ENCODE assay signal across 19 cellular contexts in the genomic region with DNA sequence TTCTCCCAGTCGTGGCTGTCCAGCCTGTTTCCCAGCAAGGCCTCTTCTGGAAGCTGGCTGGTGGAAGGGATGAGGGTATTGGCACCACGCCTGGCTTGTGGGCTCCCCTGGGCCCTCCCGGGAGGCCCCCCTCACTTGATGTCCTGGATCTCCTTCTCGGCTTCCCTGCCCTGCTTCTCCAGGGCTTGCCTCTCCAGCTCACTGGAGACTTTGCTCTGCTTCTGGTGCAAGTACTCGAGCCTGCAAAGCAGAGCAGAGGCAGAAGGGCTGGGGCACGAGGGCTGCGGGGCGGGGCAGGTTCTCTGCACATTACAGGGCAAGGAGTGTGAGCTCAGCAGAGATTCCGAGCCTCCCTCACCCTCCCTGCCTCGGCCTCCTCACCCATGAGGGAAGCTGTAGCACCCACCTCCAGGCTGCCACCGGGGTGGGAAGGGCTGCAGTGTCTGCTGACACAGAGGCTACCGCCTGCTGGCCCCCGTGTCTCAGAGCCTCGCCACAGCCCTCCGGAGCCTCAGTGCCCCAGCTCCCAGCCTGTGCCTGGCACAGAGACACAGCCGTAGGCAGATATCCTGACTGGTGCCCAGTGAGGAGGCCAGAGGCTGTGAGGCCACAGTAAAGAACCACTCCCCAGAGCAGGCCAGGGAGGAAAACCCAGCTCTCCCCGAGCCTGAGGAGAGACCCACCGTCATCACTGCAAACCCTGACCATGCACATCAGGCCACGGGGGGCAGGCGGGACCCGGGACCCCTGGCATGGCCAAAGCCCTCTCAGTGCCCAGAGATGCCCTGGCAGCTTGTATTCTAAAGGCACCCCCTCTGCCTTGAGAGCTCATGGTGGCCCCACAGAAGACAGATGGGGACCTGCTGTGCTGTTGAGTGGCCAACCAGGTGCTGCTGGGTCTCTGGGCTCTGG. TPM values are rescaled to one million over a fixed set of nuclear protein-coding genes. Genes with fewer than 3 reads are reported as not detected.
DNase-seq lines count a peak whose midpoint lies in the region; ATAC-seq, FAIRE-seq and TF ChIP-seq lines count a peak whose summit lies in the region.
"Had no signal": no experiment of that assay in that cellular context is flagged by ENCODE, and none has a peak within 500 bp of the region (broad histone marks: within the 10 kb centered on the region; RNA-seq: fewer than 3 reads in every experiment).

No MANE protein-coding gene starts in this region.

- ATAC-seq in HepG2 (no peak), right lobe of liver (no peak), left lobe of liver (no peak)
- no peak for ATAC-seq in activated CD4-positive, alpha-beta T cell treated with anti-CD3 and anti-CD28 coated beads for 36 hours

- H3K4me3 ChIP-seq in HepG2 (replicated peaks in 1 of 3; ENCODE audit: insufficient read depth in 1 of 3, low read depth in 2 of 3, low read length in 3 of 3) (no peak overlapping the region), right lobe of liver (no peak overlapping the region), kidney (ENCODE audit: low read length in 2 of 2) (no peak overlapping the region), testis (no peak overlapping the region)

- intact Hi-C loops in HepG2 (cut with micrococcal nuclease; ENCODE audit: unreplicated experiment) (no loop called here), right lobe of liver (cut with DNase I) (no loop called here), kidney (cut with DNase I) (no loop called here), testis (cut with DNase I; ENCODE audit: low total_unique reads) (no loop called here)
- intact Hi-C loops in activated CD4-positive, alpha-beta T cell treated with anti-CD3 and anti-CD28 coated beads for 36 hours (cut with DNase I, micrococcal nuclease): no loop called here

- H3K4me1 ChIP-seq in HepG2 (ENCODE audit: insufficient read depth, low read length): no peaks in the 10 kb centered on the region; the same call in 1 of the 2 replicates
- H3K4me1 ChIP-seq in right lobe of liver: peaks cover 0 to 23% (median 10%) of the 10 kb centered on the region in 4 donors
- no peaks in the 10 kb centered on the region for H3K4me1 ChIP-seq in kidney (ENCODE audit: control insufficient read depth in 1 of 2, insufficient read depth in 1 of 2, low read depth in 1 of 2, low read length in 2 of 2)
- no peaks in the 10 kb centered on the region for H3K4me1 ChIP-seq in testis

- H3K27me3 ChIP-seq in HepG2 (ENCODE audit: control insufficient read depth in 1 of 2, insufficient read depth in 2 of 2, low read length in 2 of 2) (no peaks in the 10 kb centered on the region), right lobe of liver (no peaks in the 10 kb centered on the region), testis (no peaks in the 10 kb centered on the region)

- H4K20me1 ChIP-seq in HepG2 (ENCODE audit: insufficient read depth, low read length): 0 out of 2 replicates have a peak, but pooled peaks cover 2% of the 10 kb centered on the region

- TF ChIP-seq EP300 in HepG2 (IDR thresholded peaks at IDR 0.05; ENCODE audit: low read depth in 2 of 2, low read length in 2 of 2) (no peak), HepG2 (CRISPR knock-in tag; IDR thresholded peaks at IDR 0.05; ENCODE audit: borderline replicate concordance) (no peak)

- H3K9ac ChIP-seq in HepG2 (ENCODE audit: insufficient read depth, low read depth, low read length) (no peak overlapping the region), kidney (ENCODE audit: low read length in 2 of 2) (no peak overlapping the region)

- no peaks in the 10 kb centered on the region for H3K27me3 Mint-ChIP-seq in activated CD4-positive, alpha-beta T cell treated with anti-CD3 and anti-CD28 coated beads for 36 hours

- TF ChIP-seq POLR2A in HepG2 (IDR thresholded peaks at IDR 0.05; ENCODE audit: insufficient read depth in 1 of 2, low read depth in 2 of 2, low read length in 2 of 2) (no peak), right lobe of liver (IDR thresholded peaks at IDR 0.05) (no peak), testis (IDR thresholded peaks at IDR 0.05) (no peak)

- TF ChIP-seq RAD21 in HepG2 (CRISPR knock-in tag; IDR thresholded peaks at IDR 0.05): no peak

- no peak overlapping the region for H3K4me2 ChIP-seq in HepG2 (ENCODE audit: low read depth, low read length)

- no peak overlapping the region for H3K27ac Mint-ChIP-seq in activated CD4-positive, alpha-beta T cell treated with anti-CD3 and anti-CD28 coated beads for 36 hours
- H3K27ac Mint-ChIP-seq: HFFc6 had no signal

- H3K9me3 ChIP-seq in HepG2 (ENCODE audit: low read length) (no peaks in the 10 kb centered on the region), right lobe of liver (no peaks in the 10 kb centered on the region), kidney (ENCODE audit: control insufficient read depth in 1 of 2, low read length in 2 of 2) (no peaks in the 10 kb centered on the region), testis (no peaks in the 10 kb centered on the region)

- H3K4me3 Mint-ChIP-seq in activated CD4-positive, alpha-beta T cell treated with anti-CD3 and anti-CD28 coated beads for 36 hours: no peak overlapping the region
- H3K4me3 Mint-ChIP-seq: CD14-positive monocyte, HFFc6 had no signal

- H3K36me3 Mint-ChIP-seq in activated CD4-positive, alpha-beta T cell treated with anti-CD3 and anti-CD28 coated beads for 36 hours (ENCODE audit: low read depth): peaks cover 47% of the 10 kb centered on the region

- H3K27ac ChIP-seq in HepG2 (ENCODE audit: extremely low read length, insufficient read depth, low read length) (no peak overlapping the region), right lobe of liver (no peak overlapping the region), kidney (ENCODE audit: low read depth in 2 of 2, low read length in 2 of 2) (no peak overlapping the region), testis (no peak overlapping the region)

- H3K36me3 ChIP-seq in HepG2 (replicated peaks in 1 of 2; ENCODE audit: control insufficient read depth in 1 of 2, insufficient read depth in 2 of 2, low read length in 2 of 2) (peaks cover 29 to 70% of the 10 kb centered on the region in 2 experiments; a peak in 4 of 5 replicates), right lobe of liver (peaks cover 0 to 64% (median 18%) of the 10 kb centered on the region in 4 donors), kidney (ENCODE audit: control insufficient read depth in 1 of 2, insufficient read depth in 2 of 2, low read length in 2 of 2) (peaks cover 27 to 49% of the 10 kb centered on the region in 2 donors), testis (ENCODE audit: low read depth, missing control alignments) (no peaks in the 10 kb centered on the region)

- CTCF ChIA-PET in HepG2 (lab: Yijun Ruan, JAX; ENCODE audit: low intra/inter-chr PET ratio, low total read pairs): no interaction called here
- CTCF ChIA-PET in activated CD4-positive, alpha-beta T cell treated with anti-CD3 and anti-CD28 coated beads for 36 hours (lab: Charles Lee): no interaction called here

- FAIRE-seq in HepG2 (lab: Jason Lieb, UNC): no peak
- no peak for FAIRE-seq in kidney (lab: Jason Lieb, UNC)
- FAIRE-seq: H54 had no signal

- POLR2A ChIA-PET in HepG2 (lab: Yijun Ruan, JAX): no interaction called here
- POLR2A ChIA-PET in activated CD4-positive, alpha-beta T cell treated with anti-CD3 and anti-CD28 coated beads for 36 hours (lab: Charles Lee): no interaction called here

- H2AFZ ChIP-seq in HepG2 (ENCODE audit: low read length): no peak overlapping the region

- in situ Hi-C loops in HepG2 (cut with HindIII; ENCODE audit: extremely low pct_ligation_motif_present, low pct_unique_long_range_greater_than_20kb): no loop called here

- no peaks in the 10 kb centered on the region for H3K9me3 Mint-ChIP-seq in activated CD4-positive, alpha-beta T cell treated with anti-CD3 and anti-CD28 coated beads for 36 hours (ENCODE audit: low read depth)
- H3K9me3 Mint-ChIP-seq: CD14-positive monocyte, HFFc6 had no signal

- DNase-seq in HepG2 (ENCODE audit: low spot score) (no peak), right lobe of liver (no peak), kidney (peak; percentile 56), left lobe of liver (ENCODE audit: low spot score) (no peak), testis (no peak)
- no peak for DNase-seq in activated CD4-positive, alpha-beta T cell treated with anti-CD3 and anti-CD28 coated beads for 36 hours
- DNase-seq: 8988T, DMS79 treated with DMSO at 0.1 percent for 48 hours, HFFc6, KG1, MV-4-11, NCI-H187, NCI-H226, NCI-H524, NCI-H82, SHP77 treated with DMSO at 0.1 percent for 48 hours had no signal

- H3K79me2 ChIP-seq in HepG2 (ENCODE audit: insufficient read depth, low read length): peaks cover 2% of the 10 kb centered on the region

- TF ChIP-seq CTCF in HepG2 (CRISPR knock-in tag; IDR thresholded peaks at IDR 0.05) (no peak), right lobe of liver (IDR thresholded peaks at IDR 0.05) (no peak), kidney (IDR thresholded peaks at IDR 0.05; ENCODE audit: borderline replicate concordance, extremely low read depth, insufficient read depth) (no peak), testis (IDR thresholded peaks at IDR 0.05) (no peak)

- 95% methylated on average over 6 of the region's 21 CpGs for WGBS in HepG2 (ENCODE audit: low lambda C conversion rate)
- 83% methylated on average over 4 of the region's 21 CpGs for WGBS in right lobe of liver (ENCODE audit: insufficient coverage, low coverage, low lambda C conversion rate, missing lambda C conversion rate)
- 80 to 86% methylated on average over 10 to 20 of the region's 21 CpGs for WGBS in testis, 2 donors

- no TSS peak for BruUV-seq in HepG2 (replicated peaks; lab: Mats Ljungman, UMichigan)

- H3K4me1 Mint-ChIP-seq in activated CD4-positive, alpha-beta T cell treated with anti-CD3 and anti-CD28 coated beads for 36 hours: no peaks in the 10 kb centered on the region
- H3K4me1 Mint-ChIP-seq: CD14-positive monocyte had no signal

RNA-seq across cellular contexts. Expression of a gene that starts 7.2 kb away (rescaled TPM):
- total RNA-seq in HepG2 (2016; rRNA removed; fragmentation: Illumina TruSeq; extraction: Trizol) (4.3 and 6.0 TPM in 2 replicates), right lobe of liver (1 to 10 TPM; 3.8 to 6.5 (median 5.4) TPM), kidney (11.0 TPM), left lobe of liver (7.2 TPM), testis (10 to 100 TPM; 29.5 to 35.9 TPM)
- total RNA-seq in HepG2 (2016; cell fraction: cytosol; rRNA removed; fragmentation: Illumina TruSeq; extraction: Trizol; ENCODE audit: low read depth): 0.51 and 0.88 TPM in 2 replicates
- total RNA-seq in HepG2 (2016; cell fraction: insoluble cytoplasmic fraction; rRNA removed; fragmentation: Illumina TruSeq; extraction: Trizol): 3.9 and 6.1 TPM in 2 replicates
- total RNA-seq in HepG2 (2016; cell fraction: membrane; rRNA removed; fragmentation: Illumina TruSeq; extraction: Trizol): 1.5 TPM in 2 replicates
- 7.0 and 9.4 TPM in 2 replicates for total RNA-seq in HepG2 (2016; cell fraction: nucleus; rRNA removed; fragmentation: Illumina TruSeq; extraction: Trizol)
- polyA plus RNA-seq in HepG2 (2011; rRNA removed) (2.0 and 3.3 TPM in 2 replicates), kidney (ENCODE audit: insufficient read depth, low read depth, low replicate concordance) (3.2 TPM), testis (ENCODE audit: insufficient read depth, low read depth, low replicate concordance) (21.2 TPM)
- 1.0 and 1.7 TPM in 2 replicates for polyA plus RNA-seq in HepG2 (2011; cell fraction: cytosol; rRNA removed)
- polyA plus RNA-seq in HepG2 (2011; cell fraction: nucleus; rRNA removed): 20.5 and 27.4 TPM in 2 replicates
- 3.3 TPM in 2 replicates for polyA plus RNA-seq in HepG2 (2012)
- polyA plus RNA-seq in HepG2 (2016; cell fraction: cytosol; fragmentation: Illumina TruSeq; extraction: Trizol; ENCODE audit: low read depth): 0.61 and 0.67 TPM in 2 replicates
- polyA plus RNA-seq in HepG2 (2016; cell fraction: insoluble cytoplasmic fraction; fragmentation: Illumina TruSeq; extraction: Trizol; ENCODE audit: low read depth): 3.3 and 4.8 TPM in 2 replicates
- polyA plus RNA-seq in HepG2 (2016; cell fraction: membrane; fragmentation: Illumina TruSeq; extraction: Trizol; ENCODE audit: low read depth): 1.2 and 1.3 TPM in 2 replicates
- polyA plus RNA-seq in HepG2 (2016; cell fraction: nucleus; fragmentation: Illumina TruSeq; extraction: Trizol; ENCODE audit: insufficient read depth, low read depth): 37.0 and 38.1 TPM in 2 replicates
- polyA minus RNA-seq in HepG2 (2011; rRNA and poly(A)+ RNA removed; ENCODE audit: low replicate concordance): 1.5 and 5.2 TPM in 2 replicates
- 0.53 and 1.1 TPM in 2 replicates for polyA minus RNA-seq in HepG2 (2011; cell fraction: cytosol; rRNA and poly(A)+ RNA removed)
- polyA minus RNA-seq in HepG2 (2011; cell fraction: nucleus; rRNA and poly(A)+ RNA removed): 6.3 and 6.8 TPM in 2 replicates
- 10 to 100 TPM; 12.4 to 16.8 TPM for total RNA-seq in activated CD4-positive, alpha-beta T cell treated with anti-CD3 and anti-CD28 coated beads for 36 hours

RNA-seq across cellular contexts. Expression of a gene that starts 17.6 kb away (rescaled TPM):
- total RNA-seq in HepG2 (2016; rRNA removed; fragmentation: Illumina TruSeq; extraction: Trizol) (56.6 and 76.4 TPM in 2 replicates), right lobe of liver (10 to 100 TPM; 27.9 to 53.5 (median 35.4) TPM), kidney (36.2 TPM), left lobe of liver (39.5 TPM), testis (10 to 100 TPM; 61.7 to 64.3 TPM)
- 47.6 and 52.6 TPM in 2 replicates for total RNA-seq in HepG2 (2016; cell fraction: cytosol; rRNA removed; fragmentation: Illumina TruSeq; extraction: Trizol; ENCODE audit: low read depth)
- total RNA-seq in HepG2 (2016; cell fraction: insoluble cytoplasmic fraction; rRNA removed; fragmentation: Illumina TruSeq; extraction: Trizol): 51.9 and 75.7 TPM in 2 replicates
- 90.1 and 92.9 TPM in 2 replicates for total RNA-seq in HepG2 (2016; cell fraction: membrane; rRNA removed; fragmentation: Illumina TruSeq; extraction: Trizol)
- total RNA-seq in HepG2 (2016; cell fraction: nucleus; rRNA removed; fragmentation: Illumina TruSeq; extraction: Trizol): 59.2 and 73.6 TPM in 2 replicates
- polyA plus RNA-seq in HepG2 (2011; rRNA removed) (70.1 and 84.2 TPM in 2 replicates), kidney (ENCODE audit: insufficient read depth, low read depth, low replicate concordance) (25.9 TPM), testis (ENCODE audit: insufficient read depth, low read depth, low replicate concordance) (69.1 TPM)
- polyA plus RNA-seq in HepG2 (2011; cell fraction: cytosol; rRNA removed): 35.5 and 40.6 TPM in 2 replicates
- 236 and 246 TPM in 2 replicates for polyA plus RNA-seq in HepG2 (2011; cell fraction: nucleus; rRNA removed)
- polyA plus RNA-seq in HepG2 (2012): 48.1 and 65.0 TPM in 2 replicates
- 47.0 and 48.8 TPM in 2 replicates for polyA plus RNA-seq in HepG2 (2016; cell fraction: cytosol; fragmentation: Illumina TruSeq; extraction: Trizol; ENCODE audit: low read depth)
- 57.5 and 58.8 TPM in 2 replicates for polyA plus RNA-seq in HepG2 (2016; cell fraction: insoluble cytoplasmic fraction; fragmentation: Illumina TruSeq; extraction: Trizol; ENCODE audit: low read depth)
- 70.9 TPM in 2 replicates for polyA plus RNA-seq in HepG2 (2016; cell fraction: membrane; fragmentation: Illumina TruSeq; extraction: Trizol; ENCODE audit: low read depth)
- polyA plus RNA-seq in HepG2 (2016; cell fraction: nucleus; fragmentation: Illumina TruSeq; extraction: Trizol; ENCODE audit: insufficient read depth, low read depth): 178 and 194 TPM in 2 replicates
- 57.8 and 122 TPM in 2 replicates for polyA minus RNA-seq in HepG2 (2011; rRNA and poly(A)+ RNA removed; ENCODE audit: low replicate concordance)
- polyA minus RNA-seq in HepG2 (2011; cell fraction: cytosol; rRNA and poly(A)+ RNA removed): 17.6 and 22.7 TPM in 2 replicates
- 46.1 and 48.1 TPM in 2 replicates for polyA minus RNA-seq in HepG2 (2011; cell fraction: nucleus; rRNA and poly(A)+ RNA removed)
- 10 to 100 TPM; 57.2 to 67.7 TPM for total RNA-seq in activated CD4-positive, alpha-beta T cell treated with anti-CD3 and anti-CD28 coated beads for 36 hours

RNA-seq across cellular contexts. Expression of a gene that starts 17.7 kb away (rescaled TPM):
- total RNA-seq in HepG2 (2016; rRNA removed; fragmentation: Illumina TruSeq; extraction: Trizol) (75.7 and 88.4 TPM in 2 replicates), right lobe of liver (10 to 100 TPM; 49.6 to 64.9 (median 52.8) TPM), kidney (45.6 TPM), left lobe of liver (59.3 TPM), testis (10 to 100 TPM; 66.7 to 69.8 TPM)
- 14.1 and 15.7 TPM in 2 replicates for total RNA-seq in HepG2 (2016; cell fraction: cytosol; rRNA removed; fragmentation: Illumina TruSeq; extraction: Trizol; ENCODE audit: low read depth)
- 70.5 and 92.4 TPM in 2 replicates for total RNA-seq in HepG2 (2016; cell fraction: insoluble cytoplasmic fraction; rRNA removed; fragmentation: Illumina TruSeq; extraction: Trizol)
- 21.9 and 22.0 TPM in 2 replicates for total RNA-seq in HepG2 (2016; cell fraction: membrane; rRNA removed; fragmentation: Illumina TruSeq; extraction: Trizol)
- total RNA-seq in HepG2 (2016; cell fraction: nucleus; rRNA removed; fragmentation: Illumina TruSeq; extraction: Trizol): 58.2 and 62.3 TPM in 2 replicates
- polyA plus RNA-seq in HepG2 (2011; rRNA removed) (70.2 and 80.2 TPM in 2 replicates), kidney (ENCODE audit: insufficient read depth, low read depth, low replicate concordance) (50.1 TPM), testis (ENCODE audit: insufficient read depth, low read depth, low replicate concordance) (78.4 TPM)
- polyA plus RNA-seq in HepG2 (2011; cell fraction: cytosol; rRNA removed): 44.9 and 55.2 TPM in 2 replicates
- 206 and 222 TPM in 2 replicates for polyA plus RNA-seq in HepG2 (2011; cell fraction: nucleus; rRNA removed)
- polyA plus RNA-seq in HepG2 (2012): 41.5 and 108 TPM in 2 replicates
- polyA plus RNA-seq in HepG2 (2016; cell fraction: cytosol; fragmentation: Illumina TruSeq; extraction: Trizol; ENCODE audit: low read depth): 10.1 and 10.7 TPM in 2 replicates
- polyA plus RNA-seq in HepG2 (2016; cell fraction: insoluble cytoplasmic fraction; fragmentation: Illumina TruSeq; extraction: Trizol; ENCODE audit: low read depth): 86.9 and 90.6 TPM in 2 replicates
- 13.3 and 15.7 TPM in 2 replicates for polyA plus RNA-seq in HepG2 (2016; cell fraction: membrane; fragmentation: Illumina TruSeq; extraction: Trizol; ENCODE audit: low read depth)
- 114 and 129 TPM in 2 replicates for polyA plus RNA-seq in HepG2 (2016; cell fraction: nucleus; fragmentation: Illumina TruSeq; extraction: Trizol; ENCODE audit: insufficient read depth, low read depth)
- 57.2 and 74.5 TPM in 2 replicates for polyA minus RNA-seq in HepG2 (2011; rRNA and poly(A)+ RNA removed; ENCODE audit: low replicate concordance)
- 22.3 and 23.8 TPM in 2 replicates for polyA minus RNA-seq in HepG2 (2011; cell fraction: cytosol; rRNA and poly(A)+ RNA removed)
- 42.0 and 54.2 TPM in 2 replicates for polyA minus RNA-seq in HepG2 (2011; cell fraction: nucleus; rRNA and poly(A)+ RNA removed)
- total RNA-seq in activated CD4-positive, alpha-beta T cell treated with anti-CD3 and anti-CD28 coated beads for 36 hours: 100 to 1,000 TPM in 1 of 2 experiments, 10 to 100 TPM in 1; 88.0 to 113 TPM

RNA-seq across cellular contexts. Expression of a gene that starts 19.3 kb away (rescaled TPM):
- total RNA-seq in HepG2 (2016; rRNA removed; fragmentation: Illumina TruSeq; extraction: Trizol) (3.6 and 7.4 TPM in 2 replicates), right lobe of liver (1 to 10 TPM in 3 of 6 experiments, under 1 TPM in 3; 0.48 to 1.6 (median 1.1) TPM), kidney (7.0 TPM), left lobe of liver (2.1 TPM), testis (1 to 10 TPM; 3.5 to 3.7 TPM)
- total RNA-seq in HepG2 (2016; cell fraction: cytosol; rRNA removed; fragmentation: Illumina TruSeq; extraction: Trizol; ENCODE audit: low read depth): 2.1 TPM in 2 replicates
- total RNA-seq in HepG2 (2016; cell fraction: insoluble cytoplasmic fraction; rRNA removed; fragmentation: Illumina TruSeq; extraction: Trizol): 3.4 and 7.7 TPM in 2 replicates
- total RNA-seq in HepG2 (2016; cell fraction: membrane; rRNA removed; fragmentation: Illumina TruSeq; extraction: Trizol): 1.7 and 2.5 TPM in 2 replicates
- 7.9 and 8.9 TPM in 2 replicates for total RNA-seq in HepG2 (2016; cell fraction: nucleus; rRNA removed; fragmentation: Illumina TruSeq; extraction: Trizol)
- polyA plus RNA-seq in HepG2 (2011; rRNA removed) (3.3 and 7.2 TPM in 2 replicates), kidney (ENCODE audit: insufficient read depth, low read depth, low replicate concordance) (1.5 TPM), testis (ENCODE audit: insufficient read depth, low read depth, low replicate concordance) (1.8 TPM)
- 1.3 and 2.2 TPM in 2 replicates for polyA plus RNA-seq in HepG2 (2011; cell fraction: cytosol; rRNA removed)
- 51.0 and 60.5 TPM in 2 replicates for polyA plus RNA-seq in HepG2 (2011; cell fraction: nucleus; rRNA removed)
- 2.6 and 4.5 TPM in 2 replicates for polyA plus RNA-seq in HepG2 (2012)
- 0.79 and 1.0 TPM in 2 replicates for polyA plus RNA-seq in HepG2 (2016; cell fraction: cytosol; fragmentation: Illumina TruSeq; extraction: Trizol; ENCODE audit: low read depth)
- 2.6 and 5.2 TPM in 2 replicates for polyA plus RNA-seq in HepG2 (2016; cell fraction: insoluble cytoplasmic fraction; fragmentation: Illumina TruSeq; extraction: Trizol; ENCODE audit: low read depth)
- polyA plus RNA-seq in HepG2 (2016; cell fraction: membrane; fragmentation: Illumina TruSeq; extraction: Trizol; ENCODE audit: low read depth): 0.66 and 0.74 TPM in 2 replicates
- polyA plus RNA-seq in HepG2 (2016; cell fraction: nucleus; fragmentation: Illumina TruSeq; extraction: Trizol; ENCODE audit: insufficient read depth, low read depth): 23.4 and 24.3 TPM in 2 replicates
- polyA minus RNA-seq in HepG2 (2011; rRNA and poly(A)+ RNA removed; ENCODE audit: low replicate concordance): 2.0 and 6.6 TPM in 2 replicates
- polyA minus RNA-seq in HepG2 (2011; cell fraction: cytosol; rRNA and poly(A)+ RNA removed): 0.62 and 0.99 TPM in 2 replicates
- 8.3 and 8.4 TPM in 2 replicates for polyA minus RNA-seq in HepG2 (2011; cell fraction: nucleus; rRNA and poly(A)+ RNA removed)
- 1 to 10 TPM in 1 of 2 experiments, under 1 TPM in 1; 0.98 to 1.1 TPM for total RNA-seq in activated CD4-positive, alpha-beta T cell treated with anti-CD3 and anti-CD28 coated beads for 36 hours
- total RNA-seq: RPMI7951 had no signal

RNA-seq across cellular contexts. Expression of a gene that starts 29.2 kb away (rescaled TPM):
- total RNA-seq in HepG2 (2016; rRNA removed; fragmentation: Illumina TruSeq; extraction: Trizol): 5.4 and 8.0 TPM in 2 replicates
- 8.5 and 9.7 TPM in 2 replicates for total RNA-seq in HepG2 (2016; cell fraction: cytosol; rRNA removed; fragmentation: Illumina TruSeq; extraction: Trizol; ENCODE audit: low read depth)
- total RNA-seq in HepG2 (2016; cell fraction: insoluble cytoplasmic fraction; rRNA removed; fragmentation: Illumina TruSeq; extraction: Trizol): 5.7 and 10.6 TPM in 2 replicates
- total RNA-seq in HepG2 (2016; cell fraction: membrane; rRNA removed; fragmentation: Illumina TruSeq; extraction: Trizol): 8.2 and 10.5 TPM in 2 replicates
- total RNA-seq in HepG2 (2016; cell fraction: nucleus; rRNA removed; fragmentation: Illumina TruSeq; extraction: Trizol): 2.7 and 3.8 TPM in 2 replicates
- 3.4 and 4.5 TPM in 2 replicates for polyA plus RNA-seq in HepG2 (2011; rRNA removed)
- 1.9 and 8.6 TPM in 2 replicates for polyA plus RNA-seq in HepG2 (2011; cell fraction: cytosol; rRNA removed)
- polyA plus RNA-seq in HepG2 (2011; cell fraction: nucleus; rRNA removed): 4.9 and 10.5 TPM in 2 replicates
- polyA plus RNA-seq in HepG2 (2012): 1.9 and 2.8 TPM in 2 replicates
- 8.4 and 8.5 TPM in 2 replicates for polyA plus RNA-seq in HepG2 (2016; cell fraction: cytosol; fragmentation: Illumina TruSeq; extraction: Trizol; ENCODE audit: low read depth)
- 4.0 and 5.1 TPM in 2 replicates for polyA plus RNA-seq in HepG2 (2016; cell fraction: insoluble cytoplasmic fraction; fragmentation: Illumina TruSeq; extraction: Trizol; ENCODE audit: low read depth)
- 6.4 and 6.8 TPM in 2 replicates for polyA plus RNA-seq in HepG2 (2016; cell fraction: membrane; fragmentation: Illumina TruSeq; extraction: Trizol; ENCODE audit: low read depth)
- 5.5 and 7.2 TPM in 2 replicates for polyA plus RNA-seq in HepG2 (2016; cell fraction: nucleus; fragmentation: Illumina TruSeq; extraction: Trizol; ENCODE audit: insufficient read depth, low read depth)
- 0.90 and 2.5 TPM in 2 replicates for polyA minus RNA-seq in HepG2 (2011; rRNA and poly(A)+ RNA removed; ENCODE audit: low replicate concordance)
- 1.3 TPM in 1 of 2 replicates, not detected in the other for polyA minus RNA-seq in HepG2 (2011; cell fraction: cytosol; rRNA and poly(A)+ RNA removed)
- 2.6 and 2.8 TPM in 2 replicates for polyA minus RNA-seq in HepG2 (2011; cell fraction: nucleus; rRNA and poly(A)+ RNA removed)
- total RNA-seq in right lobe of liver: 10 to 100 TPM in 3 of 6 experiments, 1 to 10 TPM in 3; 5.0 to 26.0 (median 10.4) TPM
- total RNA-seq in kidney: 22.1 TPM
- 30.4 TPM for polyA plus RNA-seq in kidney (ENCODE audit: insufficient read depth, low read depth, low replicate concordance)
- 10 to 100 TPM; 11.7 to 12.8 TPM for total RNA-seq in activated CD4-positive, alpha-beta T cell treated with anti-CD3 and anti-CD28 coated beads for 36 hours
- 13.8 TPM for total RNA-seq in left lobe of liver
- total RNA-seq in testis: 10 to 100 TPM; 48.2 to 51.1 TPM
- polyA plus RNA-seq in testis (ENCODE audit: insufficient read depth, low read depth, low replicate concordance): 14.0 TPM
